ENCODE assay signal across 1 cellular context in the genomic region with DNA sequence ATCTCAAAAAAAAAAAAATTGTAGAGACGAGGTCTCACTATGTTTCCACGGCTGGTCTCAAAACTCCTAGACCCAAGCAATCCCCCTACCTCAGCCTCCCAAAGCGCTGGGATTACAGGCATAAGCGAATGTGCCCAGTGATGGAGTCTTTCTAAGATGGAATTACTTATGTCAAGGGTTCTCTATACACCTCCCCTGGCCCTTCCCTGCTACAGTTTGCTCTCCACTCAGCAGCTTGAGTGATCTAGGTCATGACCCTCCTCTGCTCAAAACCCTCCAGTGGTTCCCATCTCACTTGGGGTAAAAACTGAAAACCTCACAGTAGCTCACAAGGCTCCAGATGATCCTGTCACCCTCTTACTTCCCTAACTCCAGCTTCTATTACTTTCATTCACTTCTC.
TF ChIP-seq lines count a peak whose summit lies in the region.

No MANE protein-coding gene starts in this region.

TF ChIP-seq in GM12878, 131 proteins besides CTCF, POLR2A, EP300 and RAD21:
- TF ChIP-seq, protein P1, sequence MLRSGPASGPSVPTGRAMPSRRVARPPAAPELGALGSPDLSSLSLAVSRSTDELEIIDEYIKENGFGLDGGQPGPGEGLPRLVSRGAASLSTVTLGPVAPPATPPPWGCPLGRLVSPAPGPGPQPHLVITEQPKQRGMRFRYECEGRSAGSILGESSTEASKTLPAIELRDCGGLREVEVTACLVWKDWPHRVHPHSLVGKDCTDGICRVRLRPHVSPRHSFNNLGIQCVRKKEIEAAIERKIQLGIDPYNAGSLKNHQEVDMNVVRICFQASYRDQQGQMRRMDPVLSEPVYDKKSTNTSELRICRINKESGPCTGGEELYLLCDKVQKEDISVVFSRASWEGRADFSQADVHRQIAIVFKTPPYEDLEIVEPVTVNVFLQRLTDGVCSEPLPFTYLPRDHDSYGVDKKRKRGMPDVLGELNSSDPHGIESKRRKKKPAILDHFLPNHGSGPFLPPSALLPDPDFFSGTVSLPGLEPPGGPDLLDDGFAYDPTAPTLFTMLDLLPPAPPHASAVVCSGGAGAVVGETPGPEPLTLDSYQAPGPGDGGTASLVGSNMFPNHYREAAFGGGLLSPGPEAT (IDR thresholded peaks at IDR 0.05; ENCODE audit: low read depth), result no peak
- no peak for TF ChIP-seq EZH2 (IDR thresholded peaks at IDR 0.05; ENCODE audit: borderline replicate concordance, control insufficient read depth, low read depth, low read length)
- TF ChIP-seq, protein P2, sequence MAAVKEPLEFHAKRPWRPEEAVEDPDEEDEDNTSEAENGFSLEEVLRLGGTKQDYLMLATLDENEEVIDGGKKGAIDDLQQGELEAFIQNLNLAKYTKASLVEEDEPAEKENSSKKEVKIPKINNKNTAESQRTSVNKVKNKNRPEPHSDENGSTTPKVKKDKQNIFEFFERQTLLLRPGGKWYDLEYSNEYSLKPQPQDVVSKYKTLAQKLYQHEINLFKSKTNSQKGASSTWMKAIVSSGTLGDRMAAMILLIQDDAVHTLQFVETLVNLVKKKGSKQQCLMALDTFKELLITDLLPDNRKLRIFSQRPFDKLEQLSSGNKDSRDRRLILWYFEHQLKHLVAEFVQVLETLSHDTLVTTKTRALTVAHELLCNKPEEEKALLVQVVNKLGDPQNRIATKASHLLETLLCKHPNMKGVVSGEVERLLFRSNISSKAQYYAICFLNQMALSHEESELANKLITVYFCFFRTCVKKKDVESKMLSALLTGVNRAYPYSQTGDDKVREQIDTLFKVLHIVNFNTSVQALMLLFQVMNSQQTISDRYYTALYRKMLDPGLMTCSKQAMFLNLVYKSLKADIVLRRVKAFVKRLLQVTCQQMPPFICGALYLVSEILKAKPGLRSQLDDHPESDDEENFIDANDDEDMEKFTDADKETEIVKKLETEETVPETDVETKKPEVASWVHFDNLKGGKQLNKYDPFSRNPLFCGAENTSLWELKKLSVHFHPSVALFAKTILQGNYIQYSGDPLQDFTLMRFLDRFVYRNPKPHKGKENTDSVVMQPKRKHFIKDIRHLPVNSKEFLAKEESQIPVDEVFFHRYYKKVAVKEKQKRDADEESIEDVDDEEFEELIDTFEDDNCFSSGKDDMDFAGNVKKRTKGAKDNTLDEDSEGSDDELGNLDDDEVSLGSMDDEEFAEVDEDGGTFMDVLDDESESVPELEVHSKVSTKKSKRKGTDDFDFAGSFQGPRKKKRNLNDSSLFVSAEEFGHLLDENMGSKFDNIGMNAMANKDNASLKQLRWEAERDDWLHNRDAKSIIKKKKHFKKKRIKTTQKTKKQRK (IDR thresholded peaks at IDR 0.05; ENCODE audit: low read depth, low read length), result no peak
- no peak for TF ChIP-seq CBX5 (IDR thresholded peaks at IDR 0.05; ENCODE audit: low read depth)
- TF ChIP-seq SREBF1 (IDR thresholded peaks at IDR 0.05; ENCODE audit: low read length), result no peak
- TF ChIP-seq PKNOX1 (IDR thresholded peaks at IDR 0.05), result no peak
- TF ChIP-seq HSF1 (IDR thresholded peaks at IDR 0.05; ENCODE audit: low read depth, low read length), result no peak
- TF ChIP-seq BRCA1 (IDR thresholded peaks at IDR 0.05; ENCODE audit: low read depth, low read length), result no peak
- no peak for TF ChIP-seq RB1 (IDR thresholded peaks at IDR 0.05; ENCODE audit: borderline replicate concordance)
